25 cellular contexts compared by ENCODE assay signal in genomic region chr2:25238920-25239319, GRCh38.
"Had no signal": no experiment of that assay in that cellular context is flagged by ENCODE, and none has a peak within 500 bp of the region (broad histone marks: within the 10 kb centered on the region; RNA-seq: fewer than 3 reads in every experiment).

No MANE protein-coding gene starts in this region.

- H3K27me3 ChIP-seq: esophagus squamous epithelium, hepatocyte, neutrophil, right lobe of liver, tibial nerve, upper lobe of right lung, uterus had no signal

- H3K27me3 Mint-ChIP-seq: effector memory CD8-positive, alpha-beta T cell; natural killer cell treated with Interleukin-12 subunit alpha and Interleukin-12 subunit beta and Interleukin-15 and Interleukin-18, amount 100 ng/mL, for 72 hours; progenitor cell of endocrine pancreas; stimulated activated naive B cell treated with anti-CD40 and anti-IgM and Interleukin-4, amounts not matched to agents 10 μg/mL and 1 μg/mL and 100 μg/mL, for 72 hours; stimulated activated naive CD8-positive, alpha-beta T cell treated with anti-CD3 and anti-CD28 coated beads, Interleukin-15, Interleukin-2, amounts not matched to agents 100 ng/mL and 50 ng/mL, for 24 hours had no signal

- H3K9me3 Mint-ChIP-seq: effector memory CD8-positive, alpha-beta T cell; natural killer cell treated with Interleukin-12 subunit alpha and Interleukin-12 subunit beta and Interleukin-15 and Interleukin-18, amount 100 ng/mL, for 72 hours; neural crest cell; stimulated activated naive B cell treated with anti-CD40 and anti-IgM and Interleukin-4, amounts not matched to agents 10 μg/mL and 1 μg/mL and 100 μg/mL, for 72 hours; stimulated activated naive CD8-positive, alpha-beta T cell treated with anti-CD3 and anti-CD28 coated beads, Interleukin-15, Interleukin-2, amounts not matched to agents 100 ng/mL and 50 ng/mL, for 24 hours had no signal

- H3K4me3 ChIP-seq: coronary artery, esophagus squamous epithelium, hepatocyte, left ventricle myocardium inferior, lower lobe of right lung, right lobe of liver, thoracic aorta, tibial nerve, upper lobe of right lung, uterus had no signal

- H3K27ac Mint-ChIP-seq: natural killer cell treated with Interleukin-12 subunit alpha and Interleukin-12 subunit beta and Interleukin-15 and Interleukin-18, amount 100 ng/mL, for 72 hours; progenitor cell of endocrine pancreas; stimulated activated naive B cell treated with anti-CD40 and anti-IgM and Interleukin-4, amounts not matched to agents 10 μg/mL and 1 μg/mL and 100 μg/mL, for 72 hours; stimulated activated naive CD8-positive, alpha-beta T cell treated with anti-CD3 and anti-CD28 coated beads, Interleukin-15, Interleukin-2, amounts not matched to agents 100 ng/mL and 50 ng/mL, for 24 hours had no signal

- DNase-seq: effector memory CD8-positive, alpha-beta T cell; erythroblast; esophagus squamous epithelium; head of caudate nucleus; kidney glomerular epithelial cell; left colon; left ventricle myocardium inferior; lower lobe of right lung; right lobe of liver; small intestine; stimulated activated CD4-positive, alpha-beta T cell treated with anti-CD3 and anti-CD28 coated beads, Interleukin-15, amount 100 ng/mL, for 24 hours; stimulated activated CD4-positive, alpha-beta T cell treated with anti-CD3 and anti-CD28 coated beads, Interleukin-2, amount 100 ng/mL, for 48 hours; stimulated activated naive B cell treated with anti-CD40 and anti-IgM and Interleukin-4, amounts not matched to agents 10 μg/mL and 1 μg/mL and 100 μg/mL, for 72 hours; upper lobe of right lung; uterus had no signal

- ATAC-seq: effector memory CD8-positive, alpha-beta T cell; left colon; lower lobe of right lung; natural killer cell treated with Interleukin-12 subunit alpha and Interleukin-12 subunit beta and Interleukin-15 and Interleukin-18, amount 100 ng/mL, for 72 hours; right lobe of liver; stimulated activated naive B cell treated with anti-CD40 and anti-IgM and Interleukin-4, amounts not matched to agents 10 μg/mL and 1 μg/mL and 100 μg/mL, for 72 hours; upper lobe of right lung had no signal

- H3K36me3 ChIP-seq: uterus had no signal

- H3K4me2 ChIP-seq: hepatocyte had no signal

- H2AFZ ChIP-seq: hepatocyte, parathyroid adenoma had no signal

- H3K4me1 ChIP-seq: esophagus squamous epithelium, lower lobe of right lung, parathyroid adenoma, right lobe of liver, upper lobe of right lung, uterus had no signal

- H3K9me3 ChIP-seq: esophagus squamous epithelium, left ventricle myocardium inferior, lower lobe of right lung, neutrophil, right lobe of liver, thoracic aorta, tibial nerve, upper lobe of right lung, uterus had no signal

- H3K27ac ChIP-seq: coronary artery, esophagus squamous epithelium, hepatocyte, left ventricle myocardium inferior, lower lobe of right lung, neutrophil, parathyroid adenoma, right lobe of liver, thoracic aorta, tibial nerve, upper lobe of right lung, uterus had no signal

- H3K79me2 ChIP-seq: parathyroid adenoma had no signal

- H3K4me3 Mint-ChIP-seq: effector memory CD8-positive, alpha-beta T cell; natural killer cell treated with Interleukin-12 subunit alpha and Interleukin-12 subunit beta and Interleukin-15 and Interleukin-18, amount 100 ng/mL, for 72 hours; neural crest cell; stimulated activated naive B cell treated with anti-CD40 and anti-IgM and Interleukin-4, amounts not matched to agents 10 μg/mL and 1 μg/mL and 100 μg/mL, for 72 hours; stimulated activated naive CD8-positive, alpha-beta T cell treated with anti-CD3 and anti-CD28 coated beads, Interleukin-15, Interleukin-2, amounts not matched to agents 100 ng/mL and 50 ng/mL, for 24 hours had no signal
